Comparison of ENCODE assay signal across 29 cellular contexts in the genomic region with DNA sequence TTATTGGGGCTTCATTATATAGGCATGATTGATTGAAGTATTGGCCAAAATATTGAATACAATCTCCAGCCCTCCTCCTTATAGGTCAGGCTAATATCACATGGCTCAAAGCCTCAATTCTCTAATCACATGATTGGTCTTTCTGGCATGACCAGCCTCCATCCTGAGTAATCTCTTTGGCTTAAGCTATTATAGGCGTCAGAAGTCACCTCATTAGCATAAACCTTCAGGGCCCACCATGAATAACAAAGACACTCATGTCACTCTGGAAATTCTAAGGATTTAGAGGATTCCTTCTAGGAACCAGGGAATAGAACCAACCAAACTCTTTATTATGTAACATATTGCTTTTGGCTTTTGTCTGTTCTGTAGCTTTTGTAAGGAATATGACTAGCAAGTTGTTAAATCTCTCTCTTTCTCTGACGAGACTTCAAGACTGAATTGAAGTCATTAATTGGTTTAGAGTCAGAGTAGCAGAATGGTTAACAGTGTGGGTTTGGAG.
"Had no signal": no experiment of that assay in that cellular context is flagged by ENCODE, and none has a peak within 500 bp of the region (broad histone marks: within the 10 kb centered on the region; RNA-seq: fewer than 3 reads in every experiment).

No MANE protein-coding gene starts in this region.

- ATAC-seq: activated CD8-positive, alpha-beta memory T cell treated with anti-CD3 and anti-CD28 coated beads, Interleukin-2, amount 10 ng/mL, durations not matched to agents 7 days and 5 days; activated naive CD4-positive, alpha-beta T cell treated with anti-CD3 and anti-CD28 coated beads, Interleukin-2, amount 50 U/mL, for 72 hours; activated naive CD8-positive, alpha-beta T cell treated with anti-CD3 and anti-CD28 coated beads, Interleukin-2, amount 50 U/mL, for 24 hours; body of pancreas; T-helper 17 cell had no signal

- H3K4me1 Mint-ChIP-seq: activated B cell treated with CpG ODN at 0.5 μM for 24 hours; activated CD4-positive, alpha-beta T cell treated with anti-CD3 and anti-CD28 coated beads, Interleukin-2, amount 10 ng/mL, durations not matched to agents 24 days and 14 days; activated CD8-positive, alpha-beta memory T cell treated with anti-CD3 and anti-CD28 coated beads, Interleukin-2, amount 10 ng/mL, durations not matched to agents 7 days and 5 days; activated naive CD8-positive, alpha-beta T cell treated with anti-CD3 and anti-CD28 coated beads, Interleukin-2, amount 50 U/mL, for 24 hours; T-helper 17 cell had no signal

- H3K27me3 ChIP-seq: ascending aorta, body of pancreas, Peyer's patch had no signal

- DNase-seq: activated B cell treated with CpG ODN at 0.5 μM for 24 hours; activated CD4-positive, alpha-beta T cell treated with anti-CD3 and anti-CD28 coated beads for 1 hour; activated CD4-positive, alpha-beta T cell treated with anti-CD3 and anti-CD28 coated beads, Interleukin-2, amount 10 ng/mL, durations not matched to agents 24 days and 14 days; activated CD4-positive, alpha-beta T cell treated with anti-CD3 and anti-CD28 coated beads, Interleukin-2, amount 50 U/mL, for 48 hours; activated CD8-positive, alpha-beta memory T cell treated with anti-CD3 and anti-CD28 coated beads, Interleukin-2, amount 10 ng/mL, durations not matched to agents 7 days and 5 days; activated effector memory CD4-positive, alpha-beta T cell treated with Interleukin-2 at 50 U/mL for 16 hours; activated naive CD4-positive, alpha-beta T cell; activated naive CD8-positive, alpha-beta T cell treated with anti-CD3 and anti-CD28 coated beads, Interleukin-2, amount 50 U/mL, for 24 hours; activated T-cell treated with anti-CD3 and anti-CD28 coated beads, Interleukin-2, amount 50 U/mL, for 24 hours; amniotic stem cell; body of pancreas; central memory CD4-positive, alpha-beta T cell; NCI-H1048; NCI-H1417; NCI-H1930; NCI-H2171; NCI-H2227 treated with DMSO at 0.1 percent for 48 hours; NCI-H446 treated with DMSO at 0.1 percent for 48 hours; NCI-H524 treated with DMSO at 0.1 percent for 48 hours; NCI-H748 treated with DMSO at 0.1 percent for 48 hours; NK-92 treated with Interleukin-12 subunit alpha and Interleukin-12 subunit beta, amount 100 ng/mL, for 24 hours; Peyer's patch; SHP77; T-helper 17 cell; T-helper 9 cell had no signal

- H3K4me3 ChIP-seq: ascending aorta, body of pancreas, Peyer's patch had no signal

- H3K9me3 Mint-ChIP-seq: activated CD4-positive, alpha-beta T cell treated with anti-CD3 and anti-CD28 coated beads, Interleukin-2, amount 10 ng/mL, durations not matched to agents 24 days and 14 days; activated naive CD4-positive, alpha-beta T cell treated with anti-CD3 and anti-CD28 coated beads, Interleukin-2, amount 50 U/mL, for 72 hours; activated naive CD8-positive, alpha-beta T cell treated with anti-CD3 and anti-CD28 coated beads, Interleukin-2, amount 50 U/mL, for 24 hours; activated T-cell treated with anti-CD3 and anti-CD28 coated beads, Interleukin-2, amount 50 U/mL, for 24 hours; activated T-helper 1 cell treated with anti-CD3 and anti-CD28 coated beads, Interleukin-12 subunit alpha, Interleukin-12 subunit beta, Interleukin-2, Interleukin-4 antibody, amounts not matched to agents 30 ng/mL and 10 ng/mL and 1 ng/mL, durations not matched to agents 14 hours and 24 hours and 36 hours had no signal

- H3K36me3 ChIP-seq: ascending aorta, Peyer's patch had no signal

- H3K4me1 ChIP-seq: ascending aorta, body of pancreas, Peyer's patch had no signal

- H3K27ac ChIP-seq: ascending aorta, body of pancreas, Peyer's patch had no signal

- FAIRE-seq: bronchial epithelial cell had no signal

- H3K9me3 ChIP-seq: ascending aorta, body of pancreas, Peyer's patch had no signal

- H3K36me3 Mint-ChIP-seq: activated CD8-positive, alpha-beta memory T cell treated with anti-CD3 and anti-CD28 coated beads, Interleukin-2, amount 10 ng/mL, durations not matched to agents 7 days and 5 days; activated naive CD4-positive, alpha-beta T cell treated with anti-CD3 and anti-CD28 coated beads, Interleukin-2, amount 50 U/mL, for 72 hours had no signal

- H3K4me3 Mint-ChIP-seq: activated B cell treated with CpG ODN at 0.5 μM for 24 hours; activated CD4-positive, alpha-beta T cell treated with anti-CD3 and anti-CD28 coated beads, Interleukin-2, amount 10 ng/mL, durations not matched to agents 24 days and 14 days; activated CD8-positive, alpha-beta memory T cell treated with anti-CD3 and anti-CD28 coated beads, Interleukin-2, amount 10 ng/mL, durations not matched to agents 7 days and 5 days; activated naive CD8-positive, alpha-beta T cell treated with anti-CD3 and anti-CD28 coated beads, Interleukin-2, amount 50 U/mL, for 24 hours; activated T-cell treated with anti-CD3 and anti-CD28 coated beads, Interleukin-2, amount 50 U/mL, for 24 hours; activated T-helper 1 cell treated with anti-CD3 and anti-CD28 coated beads, Interleukin-12 subunit alpha, Interleukin-12 subunit beta, Interleukin-2, Interleukin-4 antibody, amounts not matched to agents 30 ng/mL and 10 ng/mL and 1 ng/mL, durations not matched to agents 14 hours and 24 hours and 36 hours; T-helper 17 cell had no signal

- H3K27me3 Mint-ChIP-seq: activated B cell treated with CpG ODN at 0.5 μM for 24 hours; activated CD4-positive, alpha-beta T cell treated with anti-CD3 and anti-CD28 coated beads, Interleukin-2, amount 10 ng/mL, durations not matched to agents 24 days and 14 days; activated CD8-positive, alpha-beta memory T cell treated with anti-CD3 and anti-CD28 coated beads, Interleukin-2, amount 10 ng/mL, durations not matched to agents 7 days and 5 days; activated naive CD8-positive, alpha-beta T cell treated with anti-CD3 and anti-CD28 coated beads, Interleukin-2, amount 50 U/mL, for 24 hours; activated T-cell treated with anti-CD3 and anti-CD28 coated beads, Interleukin-2, amount 50 U/mL, for 24 hours; T-helper 17 cell had no signal

- H3K27ac Mint-ChIP-seq: activated B cell treated with CpG ODN at 0.5 μM for 24 hours; activated CD4-positive, alpha-beta T cell treated with anti-CD3 and anti-CD28 coated beads, Interleukin-2, amount 10 ng/mL, durations not matched to agents 24 days and 14 days; activated CD8-positive, alpha-beta memory T cell treated with anti-CD3 and anti-CD28 coated beads, Interleukin-2, amount 10 ng/mL, durations not matched to agents 7 days and 5 days; activated naive CD4-positive, alpha-beta T cell treated with anti-CD3 and anti-CD28 coated beads, Interleukin-2, amount 50 U/mL, for 72 hours; activated naive CD8-positive, alpha-beta T cell treated with anti-CD3 and anti-CD28 coated beads, Interleukin-2, amount 50 U/mL, for 24 hours; activated T-cell treated with anti-CD3 and anti-CD28 coated beads, Interleukin-2, amount 50 U/mL, for 24 hours; activated T-helper 1 cell treated with anti-CD3 and anti-CD28 coated beads, Interleukin-12 subunit alpha, Interleukin-12 subunit beta, Interleukin-2, Interleukin-4 antibody, amounts not matched to agents 30 ng/mL and 10 ng/mL and 1 ng/mL, durations not matched to agents 14 hours and 24 hours and 36 hours; T-helper 17 cell had no signal
